ENCODE assay signal across 8 cellular contexts in the genomic region with DNA sequence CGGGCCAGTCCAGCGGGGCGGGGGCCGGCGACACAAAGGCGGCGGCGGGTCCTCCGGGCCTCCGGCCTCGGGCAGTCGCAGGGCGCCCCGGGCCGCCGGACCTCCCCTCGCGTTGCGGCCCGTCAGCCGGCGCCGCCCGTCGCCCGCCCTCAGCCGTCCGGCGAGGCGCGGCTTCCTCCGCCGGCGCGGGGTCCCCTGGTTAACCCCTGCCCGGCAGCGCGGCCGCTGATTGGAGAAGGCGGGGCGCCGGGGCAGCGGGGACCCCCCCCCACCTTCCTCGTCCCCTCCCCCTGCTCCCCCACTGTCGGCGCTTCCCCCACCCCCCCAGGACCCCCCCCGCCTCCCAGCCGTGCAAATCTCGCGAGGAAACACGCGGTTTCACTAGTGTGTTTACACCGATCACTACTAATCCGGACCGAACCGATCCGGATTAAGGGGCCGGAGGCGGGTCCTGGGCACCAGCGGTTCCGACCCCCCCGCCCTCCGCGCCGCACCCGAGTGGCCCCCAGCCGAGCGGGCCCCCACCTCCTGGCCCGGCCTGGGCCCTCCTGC. TPM values are rescaled to one million over a fixed set of nuclear protein-coding genes. Genes with fewer than 3 reads are reported as not detected.
A peak's percentile ranks its signal among the peaks of the same experiment; 100 is the strongest.
DNase-seq lines count a peak whose midpoint lies in the region; ATAC-seq and TF ChIP-seq lines count a peak whose summit lies in the region.
"Not testable (repeated sequence)": the region's sequence is repeated elsewhere in the genome, so short reads cannot be mapped to it uniquely, and the experiment has no call there.

Gene TLK2 (plus strand): TSS at position 402 of the 552 bp plus-strand sequence. CDS start 2,301 bp downstream, outside the sequence.

- not testable (repeated sequence) for H3K4me1 ChIP-seq in A673 (ENCODE audit: insufficient read depth, low read length, poor library complexity, severe bottlenecking); mammary epithelial cell (ENCODE audit: insufficient read depth, low read length); skeletal muscle tissue (ENCODE audit: control insufficient read depth in 3 of 3, insufficient read depth in 3 of 3, low read length in 3 of 3)

- peak within 1 kb of the TSS; percentile 82 for H3K4me2 ChIP-seq in mammary epithelial cell (ENCODE audit: insufficient read depth, low read depth, low read length)

- in situ Hi-C loops in mammary epithelial cell (cut with MboI; ENCODE audit: low sequenced_read_pairs in 2 of 2) = not testable (repeated sequence)

- not testable (repeated sequence) for H3K27me3 ChIP-seq in A673 (replicated peaks; ENCODE audit: insufficient read depth, low read depth, low read length, poor library complexity); mammary epithelial cell (ENCODE audit: insufficient read depth, low read length); skeletal muscle tissue (ENCODE audit: control insufficient read depth in 3 of 3, insufficient read depth in 3 of 3, low read length in 3 of 3)

- dilution Hi-C loops in mammary epithelial cell (cut with HindIII; ENCODE audit: low sequenced_read_pairs) = not testable (repeated sequence)

- H3K4me3 ChIP-seq in A673 (ENCODE audit: low read depth, low read length, poor library complexity, severe bottlenecking) = peak within 1 kb of the TSS; percentile 66
- H3K4me3 ChIP-seq in mammary epithelial cell (replicated peaks in 1 of 3; ENCODE audit: insufficient read depth in 1 of 3, low read depth in 2 of 3, low read length in 3 of 3) = peak within 1 kb of the TSS; percentile 59 to 83 (median 66)
- H3K4me3 ChIP-seq in skeletal muscle tissue (ENCODE audit: low read length in 3 of 3) = peak within 1 kb of the TSS; percentile 64 to 68 (median 67)

- intact Hi-C loops in A673 (cut with micrococcal nuclease; ENCODE audit: unreplicated experiment); mammary epithelial cell (cut with micrococcal nuclease): not testable (repeated sequence)

- not testable (repeated sequence) for H3K36me3 ChIP-seq in A673 (ENCODE audit: insufficient read depth, low read length, poor library complexity, severe bottlenecking); mammary epithelial cell (ENCODE audit: insufficient read depth, low read length); skeletal muscle tissue (ENCODE audit: control insufficient read depth in 3 of 3, insufficient read depth in 3 of 3, low read length in 3 of 3)

- not testable (repeated sequence) for H4K20me1 ChIP-seq in mammary epithelial cell (ENCODE audit: insufficient read depth, low read length)

- peak within 1 kb of the TSS; percentile 84 for H3K27ac ChIP-seq in A673 (ENCODE audit: low read depth, low read length, poor library complexity, severe bottlenecking)
- H3K27ac ChIP-seq in mammary epithelial cell (ENCODE audit: insufficient read depth, low read depth, low read length) = peak within 1 kb of the TSS; percentile 68
- peak within 1 kb of the TSS; percentile 62 for H3K27ac ChIP-seq in skeletal muscle tissue (ENCODE audit: low read depth, low read length)

- H3K9ac ChIP-seq in mammary epithelial cell (ENCODE audit: insufficient read depth, low read length) (peak within 1 kb of the TSS; percentile 83), skeletal muscle tissue (ENCODE audit: low read depth in 1 of 3, low read length in 3 of 3) (peak within 1 kb of the TSS; percentile 79 to 84 (median 81))

- TF ChIP-seq CTCF in A673 (conservative IDR thresholded peaks at IDR 0.05; ENCODE audit: low read depth, low read length); mammary epithelial cell (conservative IDR thresholded peaks at IDR 0.05 in 1 of 2, IDR thresholded peaks at IDR 0.05 in 1 of 2; ENCODE audit: extremely low read depth in 1 of 2, insufficient read depth in 1 of 2, low read depth in 1 of 2, low read length in 2 of 2): not testable (repeated sequence)

- POLR2A ChIA-PET in A673 (lab: Charles Lee; ENCODE audit: low non-redundant PET) = not testable (repeated sequence)

- DNase-seq in A673 (ENCODE audit: low spot score) = peak; percentile 86
- DNase-seq in NCI-H2196 (lab: John Stamatoyannopoulos, UW; ENCODE audit: unreplicated experiment) = peak; percentile 77
- DNase-seq in activated CD4-positive, CD25-positive, alpha-beta regulatory T cell (lab: John Stamatoyannopoulos, UW) = peak; percentile 45 to 75 (median 62)
- peak; percentile 67 for DNase-seq in mammary epithelial cell
- DNase-seq in iPS-NIHi11 (ENCODE audit: low spot score) = peak; percentile 99

- H2AFZ ChIP-seq in mammary epithelial cell (ENCODE audit: low read depth, low read length) = peak within 1 kb of the TSS; percentile 69

- not testable (repeated sequence) for H3K9me3 ChIP-seq in A673 (ENCODE audit: low read depth, low read length, poor library complexity, severe bottlenecking); mammary epithelial cell (replicated peaks; ENCODE audit: insufficient read depth, low read length); skeletal muscle tissue (ENCODE audit: control insufficient read depth in 3 of 3, low read length in 3 of 3)

- not testable (repeated sequence) for BruUV-seq in A673 (replicated peaks; lab: Mats Ljungman, UMichigan); mammary epithelial cell (replicated peaks; lab: Mats Ljungman, UMichigan)

- WGBS in mammary epithelial cell (ENCODE audit: low coverage, missing lambda C conversion rate) = no CpG with 5 or more reads among the region's 69 CpGs

- peaks cover 60% of the 10 kb centered on the region for H3K79me2 ChIP-seq in mammary epithelial cell (ENCODE audit: insufficient read depth, low read length)

- CTCF ChIA-PET in A673 (lab: Charles Lee); mammary epithelial cell (lab: Charles Lee; ENCODE audit: low non-redundant PET): not testable (repeated sequence)

- ATAC-seq in GM18873 (IDR thresholded peaks at IDR 0.05; ENCODE audit: low FRiP score, unreplicated experiment) (peak; percentile 39), HG03097 (IDR thresholded peaks at IDR 0.05; ENCODE audit: low FRiP score, unreplicated experiment) (peak; percentile 71)

RNA-seq across cellular contexts. Expression of gene TLK2, which starts in this region (rescaled TPM):
- total RNA-seq in A673 (2021) = 50.9 and 54.7 TPM in 2 replicates
- 10 to 100 TPM; 39.6 to 41.8 TPM for total RNA-seq in mammary epithelial cell
- 28.6 TPM for polyA plus RNA-seq in mammary epithelial cell
- polyA minus RNA-seq in mammary epithelial cell = 9.6 TPM
- 47.0 TPM for total RNA-seq in skeletal muscle tissue

Comparison
In these comparisons a context has a peak if more than half of its experiments do, and no peak if none do; other contexts are left out.
1. Peak in every context shown above with its lines: DNase-seq, ATAC-seq, H3K4me3 ChIP-seq and H3K27ac ChIP-seq.